In genomic region chr16:69286941-69287713, GRCh38 we compare ENCODE assay signal across 8 cellular contexts. TPM values are rescaled to one million over a fixed set of nuclear protein-coding genes. Genes with fewer than 3 reads are reported as not detected.
A peak's percentile ranks its signal among the peaks of the same experiment; 100 is the strongest.
DNase-seq lines count a peak whose midpoint lies in the region; ATAC-seq, FAIRE-seq and TF ChIP-seq lines count a peak whose summit lies in the region.

No MANE protein-coding gene starts in this region.

- H3K4me3 Mint-ChIP-seq in activated naive CD4-positive, alpha-beta T cell treated with anti-CD3 and anti-CD28 coated beads for 36 hours = no peak overlapping the region
- H3K4me3 Mint-ChIP-seq in nephron progenitor cell = no peak overlapping the region

- TF ChIP-seq POLR2A in NB4 (IDR thresholded peaks at IDR 0.05; ENCODE audit: extremely low read depth, insufficient read length) = no peak

- no peak overlapping the region for H3K27ac Mint-ChIP-seq in activated naive CD4-positive, alpha-beta T cell treated with anti-CD3 and anti-CD28 coated beads for 36 hours
- no peak overlapping the region for H3K27ac Mint-ChIP-seq in nephron progenitor cell

- no peak for ATAC-seq in GM21360 (IDR thresholded peaks at IDR 0.05; ENCODE audit: unreplicated experiment)

- intact Hi-C loops in activated naive CD4-positive, alpha-beta T cell treated with anti-CD3 and anti-CD28 coated beads for 36 hours (cut with micrococcal nuclease) = loop anchor here (1.0 to 2.0 kb wide), 4 partner anchors 137 to 758 kb away; no protein-coding TSS in a partner anchor

- H3K27me3 Mint-ChIP-seq in activated naive CD4-positive, alpha-beta T cell treated with anti-CD3 and anti-CD28 coated beads for 36 hours (ENCODE audit: low read depth) = no peaks in the 10 kb centered on the region
- peaks cover 3% of the 10 kb centered on the region for H3K27me3 Mint-ChIP-seq in nephron progenitor cell (ENCODE audit: low read depth, poor library complexity)

- no peak overlapping the region for H3K4me3 ChIP-seq in NB4 (ENCODE audit: low read depth, low read length)
- no peak overlapping the region for H3K4me3 ChIP-seq in epithelial cell of proximal tubule (ENCODE audit: low read depth, low read length)

- peaks cover 2% of the 10 kb centered on the region for H3K4me1 Mint-ChIP-seq in activated naive CD4-positive, alpha-beta T cell treated with anti-CD3 and anti-CD28 coated beads for 36 hours (ENCODE audit: low read depth)
- no peaks in the 10 kb centered on the region for H3K4me1 Mint-ChIP-seq in nephron progenitor cell

- DNase-seq in activated naive CD4-positive, alpha-beta T cell treated with anti-CD3 and anti-CD28 coated beads for 36 hours = peak; percentile 68
- no peak for DNase-seq in activated naive CD4-positive, alpha-beta T cell (lab: John Stamatoyannopoulos, UW)
- DNase-seq in NB4 (ENCODE audit: low read depth) (peak; percentile 75), epithelial cell of proximal tubule (ENCODE audit: low read depth) (no peak), nephron progenitor cell (no peak), HK-2 (ENCODE audit: unreplicated experiment) (no peak)

- TF ChIP-seq CTCF in NB4 (IDR thresholded peaks at IDR 0.05; ENCODE audit: low read depth, low read length) (peak; percentile 40), epithelial cell of proximal tubule (conservative IDR thresholded peaks at IDR 0.05; ENCODE audit: low read depth, low read length) (peak; percentile 60), nephron progenitor cell (IDR thresholded peaks at IDR 0.05) (peak; percentile 65)

- FAIRE-seq in TTC549 (lab: Jason Lieb, UNC) = peak; percentile 89

- H3K9me3 Mint-ChIP-seq in activated naive CD4-positive, alpha-beta T cell treated with anti-CD3 and anti-CD28 coated beads for 36 hours = no peaks in the 10 kb centered on the region
- H3K9me3 Mint-ChIP-seq in nephron progenitor cell = no peaks in the 10 kb centered on the region

- no peaks in the 10 kb centered on the region for H3K36me3 Mint-ChIP-seq in activated naive CD4-positive, alpha-beta T cell treated with anti-CD3 and anti-CD28 coated beads for 36 hours (ENCODE audit: low read depth)
- H3K36me3 Mint-ChIP-seq in nephron progenitor cell (ENCODE audit: low read depth) = peaks cover 10% of the 10 kb centered on the region

- CTCF ChIA-PET in activated naive CD4-positive, alpha-beta T cell treated with anti-CD3 and anti-CD28 coated beads for 36 hours (lab: Charles Lee) = interaction anchor here (0.6 to 7.0 kb wide), 15 partner anchors 13 to 697 kb away, joined by 3 to 91 read pairs (median 4); no protein-coding TSS in a partner anchor

RNA-seq across cellular contexts. Expression of gene VPS4A, which starts 24.0 kb away (rescaled TPM):
- total RNA-seq in activated naive CD4-positive, alpha-beta T cell treated with anti-CD3 and anti-CD28 coated beads for 36 hours = 10 to 100 TPM; 34.3 to 35.8 TPM
- 31.0 and 35.4 TPM in 2 replicates for total RNA-seq in epithelial cell of proximal tubule

RNA-seq across cellular contexts. Expression of gene PDF, which starts 43.3 kb away (rescaled TPM):
- 10 to 100 TPM; 12.3 to 13.9 TPM for total RNA-seq in activated naive CD4-positive, alpha-beta T cell treated with anti-CD3 and anti-CD28 coated beads for 36 hours
- 23.8 and 36.8 TPM in 2 replicates for total RNA-seq in epithelial cell of proximal tubule

RNA-seq across cellular contexts. Expression of gene COG8, which starts 52.2 kb away (rescaled TPM):
- total RNA-seq in activated naive CD4-positive, alpha-beta T cell treated with anti-CD3 and anti-CD28 coated beads for 36 hours = 10 to 100 TPM; 21.0 to 22.6 TPM
- total RNA-seq in epithelial cell of proximal tubule = 39.4 and 45.4 TPM in 2 replicates

RNA-seq across cellular contexts. Expression of gene NIP7, which starts 52.4 kb away (rescaled TPM):
- 10 to 100 TPM; 35.3 to 36.8 TPM for total RNA-seq in activated naive CD4-positive, alpha-beta T cell treated with anti-CD3 and anti-CD28 coated beads for 36 hours
- total RNA-seq in epithelial cell of proximal tubule = 27.2 and 42.9 TPM in 2 replicates

Comparison
In these comparisons a context has a peak if more than half of its experiments do, and no peak if none do; other contexts are left out.
1. DNase-seq: peak in activated naive CD4-positive, alpha-beta T cell treated with anti-CD3 and anti-CD28 coated beads for 36 hours (single experiment) and NB4 (single experiment); none in activated naive CD4-positive, alpha-beta T cell (0 of 4), epithelial cell of proximal tubule (single experiment), nephron progenitor cell (single experiment) and HK-2 (single experiment).
2. Peak in every context shown above with its lines, with median percentiles within 50 percentile points of each other: CTCF ChIP-seq.